8 cellular contexts compared by ENCODE assay signal in genomic region chr1:6634278-6635052, GRCh38. TPM values are rescaled to one million over a fixed set of nuclear protein-coding genes. Genes with fewer than 3 reads are reported as not detected.
DNase-seq lines count a peak whose midpoint lies in the region; TF ChIP-seq lines count a peak whose summit lies in the region.

No MANE protein-coding gene starts in this region.

- H4K20me1 ChIP-seq in Loucy (ENCODE audit: insufficient read depth, low read length, poor library complexity, severe bottlenecking), result no peaks in the 10 kb centered on the region

- no peaks in the 10 kb centered on the region for H3K9me3 Mint-ChIP-seq in progenitor cell of endocrine pancreas (ENCODE audit: low read depth)

- TF ChIP-seq CTCF in Loucy (conservative IDR thresholded peaks at IDR 0.05; ENCODE audit: low read length) (peak; percentile 55), foreskin fibroblast (IDR thresholded peaks at IDR 0.05; ENCODE audit: low read depth, low read length) (peak; percentile 42), progenitor cell of endocrine pancreas (IDR thresholded peaks at IDR 0.05; ENCODE audit: unreplicated experiment) (peak; percentile 59)

- H3K27me3 ChIP-seq in Loucy (ENCODE audit: insufficient read depth, low read length, poor library complexity, severe bottlenecking), result no peaks in the 10 kb centered on the region
- H3K27me3 ChIP-seq in effector memory CD4-positive, alpha-beta T cell (replicated peaks; ENCODE audit: control insufficient read depth, insufficient read depth, low read length, poor library complexity, severe bottlenecking), result no peaks in the 10 kb centered on the region

- H3K36me3 Mint-ChIP-seq in progenitor cell of endocrine pancreas (ENCODE audit: insufficient read depth), result peaks cover 16% of the 10 kb centered on the region

- H3F3A ChIP-seq in Loucy (ENCODE audit: low read depth), result no peaks in the 10 kb centered on the region

- no peaks in the 10 kb centered on the region for H3K4me1 ChIP-seq in Loucy (ENCODE audit: insufficient read depth, low read length, poor library complexity, severe bottlenecking)
- H3K4me1 ChIP-seq in effector memory CD4-positive, alpha-beta T cell (ENCODE audit: control insufficient read depth, insufficient read depth, low read length, poor library complexity, severe bottlenecking), result no peaks in the 10 kb centered on the region

- no peak overlapping the region for H2AFZ ChIP-seq in Loucy (ENCODE audit: low read length)

- H3K4me2 ChIP-seq in Loucy (ENCODE audit: low read depth, low read length, poor library complexity, severe bottlenecking), result no peak overlapping the region

- H3K4me3 ChIP-seq in Loucy (ENCODE audit: low read length, poor library complexity, severe bottlenecking) (no peak overlapping the region), foreskin fibroblast (ENCODE audit: low read depth in 1 of 2, low read length in 2 of 2) (no peak overlapping the region)
- H3K4me3 ChIP-seq in effector memory CD4-positive, alpha-beta T cell (ENCODE audit: insufficient read depth, low read depth, low read length, poor library complexity, severe bottlenecking), result no peak overlapping the region

- no peaks in the 10 kb centered on the region for H3K27me3 Mint-ChIP-seq in progenitor cell of endocrine pancreas

- DNase-seq in Daoy (ENCODE audit: low read depth) (peak; percentile 60), foreskin fibroblast (peak; percentile 25 to 70), progenitor cell of endocrine pancreas (ENCODE audit: low spot score, unreplicated experiment) (peak; percentile 24), kidney glomerular epithelial cell (lab: John Stamatoyannopoulos, UW) (no peak), NCI-H446 (lab: John Stamatoyannopoulos, UW) (no peak)
- peak; percentile 66 for DNase-seq in activated CD8-positive, alpha-beta memory T cell treated with anti-CD3 and anti-CD28 coated beads, Interleukin-2, amount 50 U/mL, for 48 hours
- no peak for DNase-seq in effector memory CD4-positive, alpha-beta T cell

- H3K9ac ChIP-seq in Loucy (ENCODE audit: low read depth, low read length, poor library complexity, severe bottlenecking), result no peak overlapping the region

- no peak overlapping the region for H3K4me3 Mint-ChIP-seq in progenitor cell of endocrine pancreas (ENCODE audit: low read depth)

- no peaks in the 10 kb centered on the region for H3K9me3 ChIP-seq in Loucy (ENCODE audit: insufficient read depth, low read depth, low read length)
- H3K9me3 ChIP-seq in effector memory CD4-positive, alpha-beta T cell (ENCODE audit: control insufficient read depth, low read length), result no peaks in the 10 kb centered on the region

- H3K4me1 Mint-ChIP-seq in progenitor cell of endocrine pancreas (ENCODE audit: low read depth), result no peaks in the 10 kb centered on the region

- H3K27ac ChIP-seq in effector memory CD4-positive, alpha-beta T cell (ENCODE audit: insufficient read depth, low read length, poor library complexity, severe bottlenecking), result no peak overlapping the region

- H3K27ac Mint-ChIP-seq in progenitor cell of endocrine pancreas, result no peak overlapping the region

- no peaks in the 10 kb centered on the region for H3K9me2 ChIP-seq in Loucy (replicated peaks; ENCODE audit: low read depth, low read length)

- no peaks in the 10 kb centered on the region; the same call in 1 of the 2 replicates for H3K79me2 ChIP-seq in Loucy (ENCODE audit: insufficient read depth, low read length)

- H3K36me3 ChIP-seq in Loucy (ENCODE audit: insufficient read depth, low read length), result peaks cover 69% of the 10 kb centered on the region; the same call in 1 of the 2 replicates
- H3K36me3 ChIP-seq in effector memory CD4-positive, alpha-beta T cell (ENCODE audit: control insufficient read depth, insufficient read depth, low read length), result peaks cover 75% of the 10 kb centered on the region

RNA-seq across cellular contexts. Expression of gene THAP3, which starts 9.8 kb away (rescaled TPM):
- 14.9 and 27.2 TPM in 2 replicates for total RNA-seq in Daoy (2014; rRNA removed; shearing (Covaris generic))
- 22.9 TPM in 2 replicates for total RNA-seq in progenitor cell of endocrine pancreas

RNA-seq across cellular contexts. Expression of gene PHF13, which starts 20.9 kb away (rescaled TPM):
- total RNA-seq in Daoy (2014; rRNA removed; shearing (Covaris generic)), result 13.6 and 17.0 TPM in 2 replicates
- 29.1 TPM in 2 replicates for total RNA-seq in progenitor cell of endocrine pancreas

RNA-seq across cellular contexts. Expression of gene KLHL21, which starts 31.8 kb away (rescaled TPM):
- 48.2 and 48.7 TPM in 2 replicates for total RNA-seq in Daoy (2014; rRNA removed; shearing (Covaris generic))
- total RNA-seq in progenitor cell of endocrine pancreas, result 21.0 and 21.3 TPM in 2 replicates

RNA-seq across cellular contexts. Expression of gene ZBTB48, which starts 54.7 kb away (rescaled TPM):
- 18.9 and 19.7 TPM in 2 replicates for total RNA-seq in Daoy (2014; rRNA removed; shearing (Covaris generic))
- total RNA-seq in progenitor cell of endocrine pancreas, result 49.7 and 55.9 TPM in 2 replicates

Comparison
In these comparisons a context has a peak if more than half of its experiments do, and no peak if none do; other contexts are left out.
1. DNase-seq: peak in Daoy (single experiment), activated CD8-positive, alpha-beta memory T cell treated with anti-CD3 and anti-CD28 coated beads, Interleukin-2, amount 50 U/mL, for 48 hours (single experiment), foreskin fibroblast (2 of 2) and progenitor cell of endocrine pancreas (single experiment); none in kidney glomerular epithelial cell (single experiment), NCI-H446 (0 of 2) and effector memory CD4-positive, alpha-beta T cell (0 of 3).
2. Peak in every context shown above with its lines, with median percentiles within 50 percentile points of each other: CTCF ChIP-seq.